ENCODE assay signal across 1 cellular context in genomic region chr11:18321622-18321990, GRCh38.
A peak's percentile ranks its signal among the peaks of the same experiment; 100 is the strongest.
TF ChIP-seq lines count a peak whose summit lies in the region.

No MANE protein-coding gene starts in this region.

TF ChIP-seq in H1, 55 proteins besides CTCF, POLR2A, EP300 and RAD21:
- no peak for TF ChIP-seq POU5F1 (IDR thresholded peaks at IDR 0.05; ENCODE audit: low read depth, low read length)
- no peak for TF ChIP-seq RXRA (IDR thresholded peaks at IDR 0.05; ENCODE audit: insufficient read depth, low read depth, low read length)
- peak; percentile 15 for TF ChIP-seq SAP30 (IDR thresholded peaks at IDR 0.05; ENCODE audit: insufficient read depth, insufficient replicate concordance, low read length)
